In the genomic region with DNA sequence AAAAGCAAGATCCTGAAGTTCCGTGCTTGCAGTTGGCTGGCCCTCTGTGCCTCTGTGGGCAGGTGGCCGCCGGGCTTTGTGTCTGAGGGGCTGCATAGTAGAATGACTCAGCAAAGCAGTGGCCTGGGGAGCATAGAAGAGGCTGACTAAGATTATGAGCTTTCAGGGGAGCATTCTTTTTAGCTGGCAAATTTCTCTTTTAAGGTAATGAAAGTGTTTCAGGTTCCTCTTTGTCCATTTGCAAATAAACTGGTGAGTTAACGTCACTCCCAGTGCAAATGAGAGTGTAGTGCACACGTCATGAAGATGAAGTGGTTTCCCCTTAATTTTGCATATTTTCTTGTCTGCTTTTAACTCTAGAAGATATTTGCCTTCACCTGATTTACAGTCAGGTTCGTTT, we compare ENCODE assay signal across 9 cellular contexts.
DNase-seq lines count a peak whose midpoint lies in the region; ATAC-seq and TF ChIP-seq lines count a peak whose summit lies in the region.
"Had no signal": no experiment of that assay in that cellular context is flagged by ENCODE, and none has a peak within 500 bp of the region (broad histone marks: within the 10 kb centered on the region; RNA-seq: fewer than 3 reads in every experiment).

No MANE protein-coding gene starts in this region.

- no peaks in the 10 kb centered on the region for H3K27me3 Mint-ChIP-seq in Calu3 (ENCODE audit: unreplicated experiment)

- H3K36me3 ChIP-seq in aorta (ENCODE audit: control insufficient read depth in 1 of 2, insufficient read depth in 2 of 2, low read length in 1 of 2): no peaks in the 10 kb centered on the region

- no peak overlapping the region for H3K27ac Mint-ChIP-seq in Calu3 (ENCODE audit: unreplicated experiment)

- no peak overlapping the region for H3K27ac ChIP-seq in aorta (ENCODE audit: low read depth in 1 of 2, low read length in 2 of 2)

- no peak overlapping the region for H3K4me3 Mint-ChIP-seq in Calu3 (ENCODE audit: low read depth, unreplicated experiment)

- no peak for TF ChIP-seq POLR2A in GM18505 (IDR thresholded peaks at IDR 0.05; ENCODE audit: borderline replicate concordance, extremely low read depth, insufficient read depth, insufficient read length)

- WGBS in aorta, 2 donors: 83 to 86% methylated on average over 6 of the region's 6 CpGs

- no TSS peak for BruUV-seq in Calu3 (replicated peaks; lab: Mats Ljungman, UMichigan)

- CTCF ChIA-PET in Calu3 (lab: Charles Lee): no interaction called here

- no peaks in the 10 kb centered on the region for H3K4me1 Mint-ChIP-seq in Calu3 (ENCODE audit: low read depth, unreplicated experiment)

- H3K27me3 ChIP-seq in aorta (ENCODE audit: control insufficient read depth in 1 of 2, insufficient read depth in 2 of 2, low read length in 1 of 2): no peaks in the 10 kb centered on the region

- H3K36me3 Mint-ChIP-seq in Calu3 (ENCODE audit: insufficient read depth, unreplicated experiment): no peaks in the 10 kb centered on the region

- H3K9me3 ChIP-seq in aorta (ENCODE audit: control insufficient read depth, low read length): no peaks in the 10 kb centered on the region

- DNase-seq in germinal center (ENCODE audit: low spot score) (peak; percentile 69), aorta (no peak), Calu3 (no peak), kidney tubule cell (ENCODE audit: low spot score) (no peak)
- DNase-seq in stimulated activated CD4-positive, alpha-beta T cell treated with anti-CD3 and anti-CD28 coated beads, Interleukin-1b, Interleukin-23, amount 100 ng/mL, for 48 hours: no peak
- DNase-seq: DND-41 had no signal

- peak; percentile 84 for ATAC-seq in GM18505 (IDR thresholded peaks at IDR 0.05; ENCODE audit: unreplicated experiment)
- ATAC-seq in GM21717 (IDR thresholded peaks at IDR 0.05; ENCODE audit: unreplicated experiment): peak; percentile 84
- peak; percentile 85 for ATAC-seq in HG03558 (IDR thresholded peaks at IDR 0.05; ENCODE audit: extremely low read depth, unreplicated experiment)
- no peak for ATAC-seq in aorta (ENCODE audit: low FRiP score)

- intact Hi-C loops in aorta (cut with DNase I): no loop called here
- intact Hi-C loops in Calu3 (cut with micrococcal nuclease; ENCODE audit: unreplicated experiment): no loop called here

- peaks cover 9% of the 10 kb centered on the region for H3K9me3 Mint-ChIP-seq in Calu3 (ENCODE audit: low read depth, unreplicated experiment)

- TF ChIP-seq CTCF in Calu3 (IDR thresholded peaks at IDR 0.05; ENCODE audit: unreplicated experiment): no peak

- H3K4me3 ChIP-seq in aorta (ENCODE audit: low read length in 2 of 2): no peak overlapping the region

- no peaks in the 10 kb centered on the region for H3K4me1 ChIP-seq in aorta (ENCODE audit: control insufficient read depth in 1 of 2, insufficient read depth in 2 of 2, low read length in 2 of 2)
